In the genomic region with DNA sequence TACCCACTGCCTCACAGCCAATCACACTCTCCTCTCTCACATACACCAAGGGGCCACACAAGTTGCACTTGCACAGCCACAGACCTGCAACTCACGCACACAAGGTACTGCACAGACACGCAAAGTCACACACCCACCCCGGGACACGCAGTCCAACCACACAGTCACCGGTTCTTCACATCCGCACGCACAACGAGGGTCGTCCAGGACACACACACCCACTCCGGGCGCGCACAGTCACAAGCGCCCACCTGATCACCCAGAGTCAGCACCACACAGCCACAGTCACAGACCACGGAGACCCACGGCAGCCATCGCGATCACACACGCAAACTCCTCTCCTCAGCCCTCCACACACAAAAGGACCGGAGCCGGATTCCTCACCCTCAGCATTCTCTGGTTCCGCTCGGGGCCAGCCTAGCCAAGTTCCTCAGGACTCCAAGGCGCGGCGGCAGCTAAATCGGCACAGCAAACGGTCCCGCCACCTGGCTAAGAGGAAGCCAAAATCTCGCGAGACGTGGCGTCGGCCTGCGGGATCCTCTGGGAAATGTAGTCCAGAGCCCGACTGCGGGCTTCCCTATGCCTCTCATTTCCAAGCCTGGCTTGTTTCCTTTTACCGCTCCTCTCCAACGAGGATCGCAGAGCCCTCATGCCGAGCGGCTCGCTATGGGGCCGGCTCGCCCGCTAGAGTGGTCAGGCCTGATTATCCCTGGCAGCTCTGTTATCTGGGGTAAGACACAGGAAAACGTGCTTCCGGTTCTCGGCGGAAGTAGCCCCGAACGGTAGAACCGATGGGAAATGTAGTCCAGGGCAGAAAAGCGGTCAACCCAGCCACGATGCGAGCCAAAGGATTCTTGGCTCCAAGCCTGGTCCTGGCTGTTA, we compare ENCODE assay signal across 1 cellular context.
TF ChIP-seq lines count a peak whose summit lies in the region.

Gene ZNF850 (minus strand): TSS at position 467 of the 882 bp plus-strand sequence. CDS start 10,201 bp downstream, outside the sequence.

TF ChIP-seq in HepG2, 621 proteins besides CTCF, POLR2A, EP300 and RAD21 (continued from another document and continues in another):
- TF ChIP-seq KAT8 (CRISPR knock-in tag; IDR thresholded peaks at IDR 0.05), result peak; percentile 76
- TF ChIP-seq, protein P1, sequence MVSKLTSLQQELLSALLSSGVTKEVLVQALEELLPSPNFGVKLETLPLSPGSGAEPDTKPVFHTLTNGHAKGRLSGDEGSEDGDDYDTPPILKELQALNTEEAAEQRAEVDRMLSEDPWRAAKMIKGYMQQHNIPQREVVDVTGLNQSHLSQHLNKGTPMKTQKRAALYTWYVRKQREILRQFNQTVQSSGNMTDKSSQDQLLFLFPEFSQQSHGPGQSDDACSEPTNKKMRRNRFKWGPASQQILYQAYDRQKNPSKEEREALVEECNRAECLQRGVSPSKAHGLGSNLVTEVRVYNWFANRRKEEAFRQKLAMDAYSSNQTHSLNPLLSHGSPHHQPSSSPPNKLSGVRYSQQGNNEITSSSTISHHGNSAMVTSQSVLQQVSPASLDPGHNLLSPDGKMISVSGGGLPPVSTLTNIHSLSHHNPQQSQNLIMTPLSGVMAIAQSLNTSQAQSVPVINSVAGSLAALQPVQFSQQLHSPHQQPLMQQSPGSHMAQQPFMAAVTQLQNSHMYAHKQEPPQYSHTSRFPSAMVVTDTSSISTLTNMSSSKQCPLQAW (CRISPR knock-in tag; IDR thresholded peaks at IDR 0.05), result peak; percentile 37; the same call in 1 of the 2 replicates
- TF ChIP-seq SP2 (CRISPR knock-in tag; IDR thresholded peaks at IDR 0.05), result peak; percentile 45; the same call in 1 of the 2 replicates
- TF ChIP-seq MIXL1 (CRISPR knock-in tag; IDR thresholded peaks at IDR 0.05), result 0 out of 2 replicates have a peak, but pooled peaks have one; percentile 35
- TF ChIP-seq, protein P2, sequence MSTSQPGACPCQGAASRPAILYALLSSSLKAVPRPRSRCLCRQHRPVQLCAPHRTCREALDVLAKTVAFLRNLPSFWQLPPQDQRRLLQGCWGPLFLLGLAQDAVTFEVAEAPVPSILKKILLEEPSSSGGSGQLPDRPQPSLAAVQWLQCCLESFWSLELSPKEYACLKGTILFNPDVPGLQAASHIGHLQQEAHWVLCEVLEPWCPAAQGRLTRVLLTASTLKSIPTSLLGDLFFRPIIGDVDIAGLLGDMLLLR (CRISPR knock-in tag; IDR thresholded peaks at IDR 0.05), result peak; percentile 81; the same call in 1 of the 2 replicates
- no peak for TF ChIP-seq ZNF800 (CRISPR knock-in tag; IDR thresholded peaks at IDR 0.05)
- peak; percentile 44; the same call in 1 of the 2 replicates for TF ChIP-seq POLR2AphosphoS5 (IDR thresholded peaks at IDR 0.05; ENCODE audit: low read depth, low read length)
- TF ChIP-seq GATAD1 (CRISPR knock-in tag; IDR thresholded peaks at IDR 0.05), result peak; percentile 77
- TF ChIP-seq NCOA5 (CRISPR knock-in tag; IDR thresholded peaks at IDR 0.05), result no peak
- TF ChIP-seq HOXD1 (CRISPR knock-in tag; IDR thresholded peaks at IDR 0.05), result no peak
- TF ChIP-seq, protein P3, sequence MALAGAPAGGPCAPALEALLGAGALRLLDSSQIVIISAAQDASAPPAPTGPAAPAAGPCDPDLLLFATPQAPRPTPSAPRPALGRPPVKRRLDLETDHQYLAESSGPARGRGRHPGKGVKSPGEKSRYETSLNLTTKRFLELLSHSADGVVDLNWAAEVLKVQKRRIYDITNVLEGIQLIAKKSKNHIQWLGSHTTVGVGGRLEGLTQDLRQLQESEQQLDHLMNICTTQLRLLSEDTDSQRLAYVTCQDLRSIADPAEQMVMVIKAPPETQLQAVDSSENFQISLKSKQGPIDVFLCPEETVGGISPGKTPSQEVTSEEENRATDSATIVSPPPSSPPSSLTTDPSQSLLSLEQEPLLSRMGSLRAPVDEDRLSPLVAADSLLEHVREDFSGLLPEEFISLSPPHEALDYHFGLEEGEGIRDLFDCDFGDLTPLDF (CRISPR knock-in tag; IDR thresholded peaks at IDR 0.05), result no peak
- TF ChIP-seq RARA (CRISPR knock-in tag; IDR thresholded peaks at IDR 0.05), result 0 out of 2 replicates have a peak, but pooled peaks have one; percentile 14
- TF ChIP-seq CEBPG (CRISPR knock-in tag; IDR thresholded peaks at IDR 0.05), result no peak
- no peak for TF ChIP-seq ZNF3 (CRISPR knock-in tag; IDR thresholded peaks at IDR 0.05)
- no peak for TF ChIP-seq ZSCAN22 (CRISPR knock-in tag; IDR thresholded peaks at IDR 0.05)
- TF ChIP-seq CREBL2 (CRISPR knock-in tag; IDR thresholded peaks at IDR 0.05; ENCODE audit: borderline replicate concordance), result no peak
- TF ChIP-seq, protein P4, sequence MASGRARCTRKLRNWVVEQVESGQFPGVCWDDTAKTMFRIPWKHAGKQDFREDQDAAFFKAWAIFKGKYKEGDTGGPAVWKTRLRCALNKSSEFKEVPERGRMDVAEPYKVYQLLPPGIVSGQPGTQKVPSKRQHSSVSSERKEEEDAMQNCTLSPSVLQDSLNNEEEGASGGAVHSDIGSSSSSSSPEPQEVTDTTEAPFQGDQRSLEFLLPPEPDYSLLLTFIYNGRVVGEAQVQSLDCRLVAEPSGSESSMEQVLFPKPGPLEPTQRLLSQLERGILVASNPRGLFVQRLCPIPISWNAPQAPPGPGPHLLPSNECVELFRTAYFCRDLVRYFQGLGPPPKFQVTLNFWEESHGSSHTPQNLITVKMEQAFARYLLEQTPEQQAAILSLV (CRISPR knock-in tag; IDR thresholded peaks at IDR 0.05; ENCODE audit: borderline replicate concordance), result peak; percentile 38; the same call in 1 of the 2 replicates
- peak; percentile 96; the same call in 1 of the 2 replicates for TF ChIP-seq ARID4A (CRISPR knock-in tag; IDR thresholded peaks at IDR 0.05; ENCODE audit: borderline replicate concordance)
- TF ChIP-seq, protein P5, sequence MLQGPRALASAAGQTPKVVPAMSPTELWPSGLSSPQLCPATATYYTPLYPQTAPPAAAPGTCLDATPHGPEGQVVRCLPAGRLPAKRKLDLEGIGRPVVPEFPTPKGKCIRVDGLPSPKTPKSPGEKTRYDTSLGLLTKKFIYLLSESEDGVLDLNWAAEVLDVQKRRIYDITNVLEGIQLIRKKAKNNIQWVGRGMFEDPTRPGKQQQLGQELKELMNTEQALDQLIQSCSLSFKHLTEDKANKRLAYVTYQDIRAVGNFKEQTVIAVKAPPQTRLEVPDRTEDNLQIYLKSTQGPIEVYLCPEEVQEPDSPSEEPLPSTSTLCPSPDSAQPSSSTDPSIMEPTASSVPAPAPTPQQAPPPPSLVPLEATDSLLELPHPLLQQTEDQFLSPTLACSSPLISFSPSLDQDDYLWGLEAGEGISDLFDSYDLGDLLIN (CRISPR knock-in tag; IDR thresholded peaks at IDR 0.05; ENCODE audit: borderline replicate concordance), result no peak
- peak; percentile 93 for TF ChIP-seq ZNF143 (CRISPR knock-in tag; IDR thresholded peaks at IDR 0.05)
- peak; percentile 65 for TF ChIP-seq MED8 (CRISPR knock-in tag; IDR thresholded peaks at IDR 0.05; ENCODE audit: insufficient replicate concordance)
- TF ChIP-seq, protein P6, sequence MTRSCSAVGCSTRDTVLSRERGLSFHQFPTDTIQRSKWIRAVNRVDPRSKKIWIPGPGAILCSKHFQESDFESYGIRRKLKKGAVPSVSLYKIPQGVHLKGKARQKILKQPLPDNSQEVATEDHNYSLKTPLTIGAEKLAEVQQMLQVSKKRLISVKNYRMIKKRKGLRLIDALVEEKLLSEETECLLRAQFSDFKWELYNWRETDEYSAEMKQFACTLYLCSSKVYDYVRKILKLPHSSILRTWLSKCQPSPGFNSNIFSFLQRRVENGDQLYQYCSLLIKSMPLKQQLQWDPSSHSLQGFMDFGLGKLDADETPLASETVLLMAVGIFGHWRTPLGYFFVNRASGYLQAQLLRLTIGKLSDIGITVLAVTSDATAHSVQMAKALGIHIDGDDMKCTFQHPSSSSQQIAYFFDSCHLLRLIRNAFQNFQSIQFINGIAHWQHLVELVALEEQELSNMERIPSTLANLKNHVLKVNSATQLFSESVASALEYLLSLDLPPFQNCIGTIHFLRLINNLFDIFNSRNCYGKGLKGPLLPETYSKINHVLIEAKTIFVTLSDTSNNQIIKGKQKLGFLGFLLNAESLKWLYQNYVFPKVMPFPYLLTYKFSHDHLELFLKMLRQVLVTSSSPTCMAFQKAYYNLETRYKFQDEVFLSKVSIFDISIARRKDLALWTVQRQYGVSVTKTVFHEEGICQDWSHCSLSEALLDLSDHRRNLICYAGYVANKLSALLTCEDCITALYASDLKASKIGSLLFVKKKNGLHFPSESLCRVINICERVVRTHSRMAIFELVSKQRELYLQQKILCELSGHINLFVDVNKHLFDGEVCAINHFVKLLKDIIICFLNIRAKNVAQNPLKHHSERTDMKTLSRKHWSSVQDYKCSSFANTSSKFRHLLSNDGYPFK (CRISPR knock-in tag; IDR thresholded peaks at IDR 0.05; ENCODE audit: borderline replicate concordance), result peak; percentile 66; the same call in 1 of the 2 replicates
- peak; percentile 56; the same call in 1 of the 2 replicates for TF ChIP-seq CHD4 (IDR thresholded peaks at IDR 0.05; ENCODE audit: borderline replicate concordance, low read length)
- TF ChIP-seq ZNF737 (CRISPR knock-in tag; IDR thresholded peaks at IDR 0.05; ENCODE audit: borderline replicate concordance), result 0 out of 2 replicates have a peak, but pooled peaks have one; percentile 47
- peak; percentile 75 for TF ChIP-seq ZNF574 (CRISPR knock-in tag; IDR thresholded peaks at IDR 0.05)
- TF ChIP-seq YY1 (IDR thresholded peaks at IDR 0.05; ENCODE audit: insufficient read depth, insufficient replicate concordance, low read depth, low read length), result peak; percentile 32
- TF ChIP-seq POGZ (CRISPR knock-in tag; IDR thresholded peaks at IDR 0.05), result peak; percentile 81
- TF ChIP-seq ZNF503 (CRISPR knock-in tag; IDR thresholded peaks at IDR 0.05), result no peak
- TF ChIP-seq SOX6 (IDR thresholded peaks at IDR 0.05), result no peak
- TF ChIP-seq SOX6 (CRISPR knock-in tag; IDR thresholded peaks at IDR 0.05), result peak; percentile 48; the same call in 1 of the 2 replicates
